In genomic region chrX:18424482-18425198, GRCh38 we compare ENCODE assay signal across 1 cellular context.
TF ChIP-seq lines count a peak whose summit lies in the region.

No MANE protein-coding gene starts in this region.

TF ChIP-seq in HEK293, 187 proteins besides CTCF, POLR2A, EP300 and RAD21 (continued from another document):
- TF ChIP-seq ZBTB44 (tag by site-specific recombination; IDR thresholded peaks at IDR 0.05) = peak; percentile 96
- no peak for TF ChIP-seq ZNF639 (tag by site-specific recombination; IDR thresholded peaks at IDR 0.05)
- no peak for TF ChIP-seq ZNF280D (tag by site-specific recombination; IDR thresholded peaks at IDR 0.05)
- TF ChIP-seq ZFP3 (tag by site-specific recombination; IDR thresholded peaks at IDR 0.05; ENCODE audit: low read depth) = no peak; the same call in 1 of the 2 replicates
- TF ChIP-seq ZNF623 (tag by site-specific recombination; IDR thresholded peaks at IDR 0.05) = no peak
- TF ChIP-seq BCL11A (tag by site-specific recombination; IDR thresholded peaks at IDR 0.05; ENCODE audit: low read depth) = no peak
- TF ChIP-seq ZNF610 (tag by site-specific recombination; IDR thresholded peaks at IDR 0.05; ENCODE audit: borderline replicate concordance) = no peak
- TF ChIP-seq ZNF791 (tag by site-specific recombination; IDR thresholded peaks at IDR 0.05) = no peak
- no peak for TF ChIP-seq ZNF132 (tag by site-specific recombination; IDR thresholded peaks at IDR 0.05; ENCODE audit: borderline replicate concordance)
- TF ChIP-seq OSR2 (tag by site-specific recombination; IDR thresholded peaks at IDR 0.05) = peak; percentile 98
- TF ChIP-seq ZNF473 (tag by site-specific recombination; IDR thresholded peaks at IDR 0.05) = no peak
- no peak for TF ChIP-seq PBX3 (CRISPR knock-in tag; IDR thresholded peaks at IDR 0.05)
- TF ChIP-seq ZNF19 (tag by site-specific recombination; IDR thresholded peaks at IDR 0.05; ENCODE audit: low read depth) = no peak
- no peak for TF ChIP-seq ZNF701 (tag by site-specific recombination; IDR thresholded peaks at IDR 0.05)
- TF ChIP-seq ELK4 (IDR thresholded peaks at IDR 0.05; ENCODE audit: borderline replicate concordance, low read depth, low read length) = no peak
- TF ChIP-seq ZNF558 (tag by site-specific recombination; IDR thresholded peaks at IDR 0.05) = no peak
- TF ChIP-seq ZNF23 (tag by site-specific recombination; IDR thresholded peaks at IDR 0.05; ENCODE audit: borderline replicate concordance) = no peak
- TF ChIP-seq ZNF510 (tag by site-specific recombination; IDR thresholded peaks at IDR 0.05; ENCODE audit: insufficient replicate concordance) = no peak
- TF ChIP-seq ZNF423 (tag by site-specific recombination; IDR thresholded peaks at IDR 0.05) = peak; percentile 53; the same call in 1 of the 2 replicates
- no peak for TF ChIP-seq OVOL3 (tag by site-specific recombination; IDR thresholded peaks at IDR 0.05)
- TF ChIP-seq ZNF148 (tag by site-specific recombination; IDR thresholded peaks at IDR 0.05; ENCODE audit: borderline replicate concordance) = no peak
- TF ChIP-seq ZBTB26 (tag by site-specific recombination; optimal IDR thresholded peaks at IDR 0.05) = no peak
- peak; percentile 95 for TF ChIP-seq ZNF600 (tag by site-specific recombination; IDR thresholded peaks at IDR 0.05)
- no peak for TF ChIP-seq ZNF521 (tag by site-specific recombination; IDR thresholded peaks at IDR 0.05)
- TF ChIP-seq ZNF513 (tag by site-specific recombination; IDR thresholded peaks at IDR 0.05) = peak; percentile 62; the same call in 1 of the 2 replicates
- peak; percentile 58 for TF ChIP-seq ZNF341 (tag by site-specific recombination; IDR thresholded peaks at IDR 0.05; ENCODE audit: low read depth)
- peak; percentile 39; the same call in 1 of the 2 replicates for TF ChIP-seq IKZF3 (tag by site-specific recombination; IDR thresholded peaks at IDR 0.05)
